In genomic region chr20:32332614-32333013, GRCh38 we compare ENCODE assay signal across 10 cellular contexts. TPM values are rescaled to one million over a fixed set of nuclear protein-coding genes. Genes with fewer than 3 reads are reported as not detected.
DNase-seq lines count a peak whose midpoint lies in the region; ATAC-seq and TF ChIP-seq lines count a peak whose summit lies in the region.
"Had no signal": no experiment of that assay in that cellular context is flagged by ENCODE, and none has a peak within 500 bp of the region (broad histone marks: within the 10 kb centered on the region; RNA-seq: fewer than 3 reads in every experiment).

No MANE protein-coding gene starts in this region.

- no peaks in the 10 kb centered on the region for H3K9me2 ChIP-seq in MM.1S (replicated peaks; ENCODE audit: insufficient read depth, low read length)

- TF ChIP-seq CTCF in heart right ventricle (IDR thresholded peaks at IDR 0.05) (no peak), MM.1S (IDR thresholded peaks at IDR 0.05; ENCODE audit: low read length) (no peak)

- H3K9me3 ChIP-seq in heart right ventricle: no peaks in the 10 kb centered on the region
- no peaks in the 10 kb centered on the region for H3K9me3 ChIP-seq in MM.1S (replicated peaks; ENCODE audit: insufficient read depth, low read length)

- peak overlapping the region; percentile 49 for H3K4me2 ChIP-seq in MM.1S (ENCODE audit: low read depth, low read length)

- ATAC-seq in heart right ventricle (peak in 3 of 8 donors; percentile 13 to 22 (median 15)), Right ventricle myocardium inferior (no peak)

- intact Hi-C loops in heart right ventricle (cut with DNase I) (loop anchor here in 7 of 10 donors (5.0 to 10.0 kb wide), 5 partner anchors 40 to 322 kb away; partner anchors contain the start of genes PLAGL2 (in 2 of the 7), POFUT1 (in 2 of the 7) and KIF3B (in 1 of the 7)), Right ventricle myocardium inferior (cut with DNase I) (loop anchor here (5.0 kb wide), 2 partner anchors 45 to 125 kb away; partner anchors contain the start of genes PLAGL2 and POFUT1)

- H3F3A ChIP-seq in MM.1S (ENCODE audit: insufficient read depth, low read length): peaks cover 7% of the 10 kb centered on the region

- H2AFZ ChIP-seq in MM.1S (ENCODE audit: low read length): peak overlapping the region; percentile 33

- no peak overlapping the region for H3K4me3 ChIP-seq in heart right ventricle
- no peak overlapping the region for H3K4me3 ChIP-seq in MM.1S (ENCODE audit: low read length)

- DNase-seq in heart right ventricle (no peak), Right ventricle myocardium inferior (ENCODE audit: missing footprints) (no peak), MM.1S (no peak), epithelial cell of prostate (ENCODE audit: low read depth, low spot score) (peak; percentile 44), GOT3 (lab: John Stamatoyannopoulos, UW) (no peak), NCI-H345 (lab: John Stamatoyannopoulos, UW) (no peak), amniotic stem cell (lab: John Stamatoyannopoulos, UW) (no peak)
- DNase-seq: NCI-H1105 treated with DMSO at 0.1 percent for 48 hours had no signal

- H3K79me2 ChIP-seq in MM.1S (ENCODE audit: low read length): no peaks in the 10 kb centered on the region

- H3K9ac ChIP-seq in MM.1S (ENCODE audit: low read length): peak overlapping the region; percentile 22; the same call in 1 of the 2 replicates

- H3K27me3 ChIP-seq in heart right ventricle: no peaks in the 10 kb centered on the region
- H3K27me3 ChIP-seq in MM.1S (replicated peaks; ENCODE audit: insufficient read depth, low read length): no peaks in the 10 kb centered on the region

- H3K27ac ChIP-seq in heart right ventricle (peak overlapping the region in 7 of 10 donors; percentile 0 to 90 (median 70)), MM.1S (ENCODE audit: low read length) (peak overlapping the region; percentile 76; the same call in 1 of the 2 replicates), epithelial cell of prostate (no peak overlapping the region), temporal lobe (ENCODE audit: low read depth, low read length) (peak overlapping the region; percentile 33)
- H3K27ac ChIP-seq: C4-2B had no signal

- H3K36me3 ChIP-seq in heart right ventricle (peaks cover 0 to 52% (median 7%) of the 10 kb centered on the region in 9 donors), MM.1S (replicated peaks; ENCODE audit: insufficient read depth, low read length) (no peaks in the 10 kb centered on the region; the same call in 1 of the 2 replicates)

- 84 to 88% methylated on average over 3 of the region's 3 CpGs for WGBS in heart right ventricle, 2 donors

- no peaks in the 10 kb centered on the region for H4K20me1 ChIP-seq in MM.1S (ENCODE audit: insufficient read depth, low read length)

- H3K4me1 ChIP-seq in heart right ventricle: peaks cover 0 to 63% (median 44%) of the 10 kb centered on the region in 9 donors
- peaks cover 30% of the 10 kb centered on the region for H3K4me1 ChIP-seq in MM.1S (ENCODE audit: low read length)

RNA-seq across cellular contexts. Expression of gene ASXL1, which starts 25.5 kb away (rescaled TPM):
- total RNA-seq in heart right ventricle (10 to 100 TPM; 23.1 to 39.4 (median 29.4) TPM), Right ventricle myocardium inferior (23.1 TPM), temporal lobe (63.2 TPM)
- 10 to 100 TPM; 10.0 to 27.1 TPM for polyA plus RNA-seq in heart right ventricle

RNA-seq across cellular contexts. Expression of gene KIF3B, which starts 55.2 kb away (rescaled TPM):
- total RNA-seq in heart right ventricle: 10 to 100 TPM in 9 of 10 donors, 1 to 10 TPM in 1; 9.2 to 16.3 (median 11.5) TPM
- polyA plus RNA-seq in heart right ventricle: 1 to 10 TPM; 4.7 to 8.4 TPM
- total RNA-seq in Right ventricle myocardium inferior: 9.6 TPM
- 94.2 TPM for total RNA-seq in temporal lobe
